Comparison of ENCODE assay signal across 10 cellular contexts in genomic region chr9:93183106-93183662, GRCh38. TPM values are rescaled to one million over a fixed set of nuclear protein-coding genes. Genes with fewer than 3 reads are reported as not detected.
DNase-seq lines count a peak whose midpoint lies in the region; ATAC-seq and TF ChIP-seq lines count a peak whose summit lies in the region.
"Had no signal": no experiment of that assay in that cellular context is flagged by ENCODE, and none has a peak within 500 bp of the region (broad histone marks: within the 10 kb centered on the region; RNA-seq: fewer than 3 reads in every experiment).

No MANE protein-coding gene starts in this region.

- H3K9me3 ChIP-seq in suprapubic skin: no peaks in the 10 kb centered on the region

- peak overlapping the region; percentile 55 for H3K27ac Mint-ChIP-seq in activated naive CD4-positive, alpha-beta T cell treated with anti-CD3 and anti-CD28 coated beads, Interleukin-2, amount 10 ng/mL, durations not matched to agents 7 days and 5 days
- no peak overlapping the region for H3K27ac Mint-ChIP-seq in activated naive CD8-positive, alpha-beta T cell treated with anti-CD3 and anti-CD28 coated beads, Interleukin-2, amount 10 ng/mL, durations not matched to agents 7 days and 5 days
- H3K27ac Mint-ChIP-seq: activated CD8-positive, alpha-beta memory T cell treated with anti-CD3 and anti-CD28 coated beads, Interleukin-2, amount 10 ng/mL, durations not matched to agents 7 days and 5 days had no signal

- no peak overlapping the region for H3K4ac ChIP-seq in mesendoderm (ENCODE audit: low read depth, low read length)

- CTCF ChIA-PET in activated naive CD4-positive, alpha-beta T cell treated with anti-CD3 and anti-CD28 coated beads, Interleukin-2, amount 10 ng/mL, durations not matched to agents 7 days and 5 days (lab: Charles Lee): interaction anchor here (1.6 kb wide), 1 partner anchor 11 kb away, joined by 3 read pairs; no protein-coding TSS in a partner anchor

- H3K56ac ChIP-seq in mesendoderm (ENCODE audit: low read length): peak overlapping the region; percentile 6

- no peaks in the 10 kb centered on the region for H3K9me3 Mint-ChIP-seq in activated naive CD4-positive, alpha-beta T cell treated with anti-CD3 and anti-CD28 coated beads, Interleukin-2, amount 10 ng/mL, durations not matched to agents 7 days and 5 days
- H3K9me3 Mint-ChIP-seq in activated naive CD8-positive, alpha-beta T cell treated with anti-CD3 and anti-CD28 coated beads, Interleukin-2, amount 10 ng/mL, durations not matched to agents 7 days and 5 days: no peaks in the 10 kb centered on the region

- no peak overlapping the region for H2BK15ac ChIP-seq in mesendoderm (replicated peaks; ENCODE audit: low read depth)

- POLR2A ChIA-PET in activated naive CD8-positive, alpha-beta T cell treated with anti-CD3 and anti-CD28 coated beads, Interleukin-2, amount 10 ng/mL, durations not matched to agents 7 days and 5 days (lab: Charles Lee): interaction anchor here (1.1 kb wide), 1 partner anchor 50 kb away, joined by 3 read pairs; the partner anchor contains the start of gene NINJ1

- no peaks in the 10 kb centered on the region for H3K79me1 ChIP-seq in mesendoderm (ENCODE audit: low read length)

- H3K79me2 ChIP-seq in mesendoderm (ENCODE audit: control insufficient read depth, insufficient read depth, low read length): no peaks in the 10 kb centered on the region

- H3K36me3 ChIP-seq in mesendoderm (ENCODE audit: control insufficient read depth, insufficient read depth, low read length) (no peaks in the 10 kb centered on the region), suprapubic skin (no peaks in the 10 kb centered on the region)

- ATAC-seq in activated naive CD8-positive, alpha-beta T cell treated with anti-CD3 and anti-CD28 coated beads, Interleukin-2, amount 10 ng/mL, durations not matched to agents 7 days and 5 days (ENCODE audit: low read depth): no peak
- no peak for ATAC-seq in HG03354 (IDR thresholded peaks at IDR 0.05; ENCODE audit: poor library complexity, severe bottlenecking, unreplicated experiment)

- no peak overlapping the region for H3K4me3 ChIP-seq in mesendoderm (ENCODE audit: low read length)
- peak overlapping the region; percentile 69 for H3K4me3 ChIP-seq in suprapubic skin

- H3K18ac ChIP-seq in mesendoderm (ENCODE audit: low read length): no peak overlapping the region

- DNase-seq in activated naive CD4-positive, alpha-beta T cell treated with anti-CD3 and anti-CD28 coated beads, Interleukin-2, amount 10 ng/mL, durations not matched to agents 7 days and 5 days: no peak
- DNase-seq in activated naive CD4-positive, alpha-beta T cell treated with anti-CD3 and anti-CD28 coated beads, Interleukin-2, amount 50 U/mL, for 16 hours: no peak
- no peak for DNase-seq in activated naive CD8-positive, alpha-beta T cell treated with anti-CD3 and anti-CD28 coated beads, Interleukin-2, amount 10 ng/mL, durations not matched to agents 7 days and 5 days
- no peak for DNase-seq in mesendoderm
- no peak for DNase-seq in suprapubic skin (ENCODE audit: low spot score in 2 of 2)
- no peak for DNase-seq in stimulated activated CD4-positive, alpha-beta T cell treated with anti-CD3 and anti-CD28 coated beads, Interleukin-15, amount 100 ng/mL, for 24 hours
- DNase-seq in NCI-H2081 treated with DMSO at 0.1 percent for 48 hours (lab: John Stamatoyannopoulos, UW): no peak
- DNase-seq: activated CD8-positive, alpha-beta memory T cell treated with anti-CD3 and anti-CD28 coated beads, Interleukin-2, amount 10 ng/mL, durations not matched to agents 7 days and 5 days; MV-4-11 had no signal

- peaks cover 2% of the 10 kb centered on the region for H3K27me3 ChIP-seq in mesendoderm (ENCODE audit: insufficient read depth, low read length, poor library complexity)
- H3K27me3 ChIP-seq in suprapubic skin: peaks cover 20% of the 10 kb centered on the region

- no peak for TF ChIP-seq CTCF in suprapubic skin (IDR thresholded peaks at IDR 0.05)

- no peak overlapping the region for H2BK5ac ChIP-seq in mesendoderm (ENCODE audit: low read length)

- no peak overlapping the region for H3K9ac ChIP-seq in mesendoderm (ENCODE audit: low read length)

- H4K5ac ChIP-seq in mesendoderm (ENCODE audit: low read length): no peak overlapping the region

- no peak overlapping the region for H2BK120ac ChIP-seq in mesendoderm (ENCODE audit: low read depth, low read length)

- H3K36me3 Mint-ChIP-seq in activated naive CD4-positive, alpha-beta T cell treated with anti-CD3 and anti-CD28 coated beads, Interleukin-2, amount 10 ng/mL, durations not matched to agents 7 days and 5 days: no peaks in the 10 kb centered on the region
- no peaks in the 10 kb centered on the region for H3K36me3 Mint-ChIP-seq in activated naive CD8-positive, alpha-beta T cell treated with anti-CD3 and anti-CD28 coated beads, Interleukin-2, amount 10 ng/mL, durations not matched to agents 7 days and 5 days
- H3K36me3 Mint-ChIP-seq: activated CD8-positive, alpha-beta memory T cell treated with anti-CD3 and anti-CD28 coated beads, Interleukin-2, amount 10 ng/mL, durations not matched to agents 7 days and 5 days had no signal

- H3K27ac ChIP-seq in mesendoderm (ENCODE audit: low read depth, low read length) (no peak overlapping the region), suprapubic skin (no peak overlapping the region)

- no peak overlapping the region for H3K23ac ChIP-seq in mesendoderm (ENCODE audit: low read length)

- H3K27me3 Mint-ChIP-seq in activated naive CD4-positive, alpha-beta T cell treated with anti-CD3 and anti-CD28 coated beads, Interleukin-2, amount 10 ng/mL, durations not matched to agents 7 days and 5 days: peaks cover 93% of the 10 kb centered on the region
- H3K27me3 Mint-ChIP-seq in activated naive CD8-positive, alpha-beta T cell treated with anti-CD3 and anti-CD28 coated beads, Interleukin-2, amount 10 ng/mL, durations not matched to agents 7 days and 5 days: peaks cover 55% of the 10 kb centered on the region

- no peak for TF ChIP-seq EP300 in suprapubic skin (IDR thresholded peaks at IDR 0.05)

- H3K4me3 Mint-ChIP-seq in activated naive CD4-positive, alpha-beta T cell treated with anti-CD3 and anti-CD28 coated beads, Interleukin-2, amount 10 ng/mL, durations not matched to agents 7 days and 5 days: peak overlapping the region; percentile 66
- peak overlapping the region; percentile 60 for H3K4me3 Mint-ChIP-seq in activated naive CD8-positive, alpha-beta T cell treated with anti-CD3 and anti-CD28 coated beads, Interleukin-2, amount 10 ng/mL, durations not matched to agents 7 days and 5 days

- H3K4me1 ChIP-seq in mesendoderm (ENCODE audit: control insufficient read depth, low read depth, low read length): no peaks in the 10 kb centered on the region
- peaks cover 44% of the 10 kb centered on the region for H3K4me1 ChIP-seq in suprapubic skin

- no CpG with 5 or more reads among the region's 6 CpGs for WGBS in mesendoderm (ENCODE audit: extremely low coverage, insufficient coverage, low lambda C conversion rate)
- WGBS in suprapubic skin: 93% methylated on average over 6 of the region's 6 CpGs

- peaks cover 14% of the 10 kb centered on the region for H3K4me1 Mint-ChIP-seq in activated naive CD4-positive, alpha-beta T cell treated with anti-CD3 and anti-CD28 coated beads, Interleukin-2, amount 10 ng/mL, durations not matched to agents 7 days and 5 days
- peaks cover 1% of the 10 kb centered on the region for H3K4me1 Mint-ChIP-seq in activated naive CD8-positive, alpha-beta T cell treated with anti-CD3 and anti-CD28 coated beads, Interleukin-2, amount 10 ng/mL, durations not matched to agents 7 days and 5 days

- TF ChIP-seq POLR2A in suprapubic skin (IDR thresholded peaks at IDR 0.05): no peak

- no peak overlapping the region for H3K4me2 ChIP-seq in mesendoderm (ENCODE audit: low read length)

- H4K8ac ChIP-seq in mesendoderm (ENCODE audit: low read depth, low read length): no peak overlapping the region

- no peak overlapping the region for H2AK5ac ChIP-seq in mesendoderm (ENCODE audit: low read length)

RNA-seq across cellular contexts. Expression of gene WNK2, which starts 0.8 kb away (rescaled TPM):
- under 1 TPM in 1 of 2 experiments, not detected in 1; 0.25 TPM for total RNA-seq in activated naive CD8-positive, alpha-beta T cell treated with anti-CD3 and anti-CD28 coated beads, Interleukin-2, amount 10 ng/mL, durations not matched to agents 7 days and 5 days
- polyA plus RNA-seq in mesendoderm (2013, experiment 1 of 2): 21.9 TPM
- 21.3 TPM for polyA plus RNA-seq in mesendoderm (2013, experiment 2 of 2)
- total RNA-seq in suprapubic skin: 10 to 100 TPM; 39.5 to 93.7 (median 45.3) TPM
- total RNA-seq: activated CD8-positive, alpha-beta memory T cell treated with anti-CD3 and anti-CD28 coated beads, Interleukin-2, amount 10 ng/mL, durations not matched to agents 7 days and 5 days had no signal

RNA-seq across cellular contexts. Expression of gene NINJ1, which starts 49.1 kb away (rescaled TPM):
- total RNA-seq in activated naive CD8-positive, alpha-beta T cell treated with anti-CD3 and anti-CD28 coated beads, Interleukin-2, amount 10 ng/mL, durations not matched to agents 7 days and 5 days: 10 to 100 TPM; 29.5 to 30.4 TPM
- 16.0 TPM for polyA plus RNA-seq in mesendoderm (2013, experiment 1 of 2)
- 17.4 TPM for polyA plus RNA-seq in mesendoderm (2013, experiment 2 of 2)
- 100 to 1,000 TPM in 3 of 4 donors, 10 to 100 TPM in 1; 88.3 to 158 (median 113) TPM for total RNA-seq in suprapubic skin

Comparison
In these comparisons a context has a peak if more than half of its experiments do, and no peak if none do; other contexts are left out.
1. RNA of gene WNK2, which starts 0.8 kb away (total RNA-seq): 39.5 to 93.7 TPM in suprapubic skin; 0.25 TPM in activated naive CD8-positive, alpha-beta T cell treated with anti-CD3 and anti-CD28 coated beads, Interleukin-2, amount 10 ng/mL, durations not matched to agents 7 days and 5 days; every median in the first group is over 10 times any median in the second.